In genomic region chr22:38966379-38966700, GRCh38 we compare ENCODE assay signal across 1 cellular context.
TF ChIP-seq lines count a peak whose summit lies in the region.

No MANE protein-coding gene starts in this region.

TF ChIP-seq in K562, 482 proteins besides CTCF, POLR2A, EP300 and RAD21:
- TF ChIP-seq TAF7 (tag; IDR thresholded peaks at IDR 0.05): no peak
- peak; percentile 40; the same call in 1 of the 2 replicates for TF ChIP-seq ATF3 (IDR thresholded peaks at IDR 0.05)
- TF ChIP-seq ATF3 (CRISPR knock-in tag; conservative IDR thresholded peaks at IDR 0.05): no peak
